Comparison of ENCODE assay signal across 16 cellular contexts in the genomic region with DNA sequence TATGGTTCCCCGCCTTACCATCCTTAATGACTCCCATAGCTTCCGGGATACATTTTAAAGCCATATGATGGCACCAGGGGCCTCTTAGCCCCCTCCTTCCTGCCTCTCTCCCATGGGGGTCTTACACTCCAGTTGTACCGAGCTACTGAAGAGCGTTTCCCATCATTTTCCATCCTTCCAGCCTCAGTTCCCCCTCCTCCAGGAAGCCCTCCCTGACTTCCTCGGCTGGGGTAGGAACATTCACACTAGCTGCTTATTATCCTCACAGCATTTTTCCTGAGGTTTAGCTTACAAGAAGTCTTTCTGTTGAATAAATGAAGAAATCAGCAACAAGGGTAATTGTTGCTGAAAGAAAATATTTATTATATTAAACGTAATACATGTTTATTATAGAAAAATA. TPM values are rescaled to one million over a fixed set of nuclear protein-coding genes. Genes with fewer than 3 reads are reported as not detected.
DNase-seq lines count a peak whose midpoint lies in the region; ATAC-seq, FAIRE-seq and TF ChIP-seq lines count a peak whose summit lies in the region.
"Had no signal": no experiment of that assay in that cellular context is flagged by ENCODE, and none has a peak within 500 bp of the region (broad histone marks: within the 10 kb centered on the region; RNA-seq: fewer than 3 reads in every experiment).

No MANE protein-coding gene starts in this region.

- peaks cover 65% of the 10 kb centered on the region for H3K4me1 Mint-ChIP-seq in neural crest cell
- H3K4me1 Mint-ChIP-seq in stimulated activated memory B cell treated with anti-CD40 and anti-IgM and Interleukin-4, amounts not matched to agents 10 μg/mL and 1 μg/mL and 100 μg/mL, for 72 hours, result peaks cover 68% of the 10 kb centered on the region
- peaks cover 8% of the 10 kb centered on the region for H3K4me1 Mint-ChIP-seq in activated CD8-positive, alpha-beta T cell treated with anti-CD3 and anti-CD28 coated beads for 36 hours (ENCODE audit: low read depth)

- H3K9ac ChIP-seq in K562 (ENCODE audit: insufficient read depth in 1 of 2, low read depth in 2 of 2, low read length in 2 of 2), result no peak overlapping the region

- WGBS in K562 (ENCODE audit: insufficient coverage, low coverage, missing lambda C conversion rate), result 20% methylated on average over 4 of the region's 6 CpGs

- H3K9me3 ChIP-seq in DOHH2 (ENCODE audit: control insufficient read depth, insufficient read depth, low read length) (no peaks in the 10 kb centered on the region), K562 (replicated peaks; ENCODE audit: control insufficient read depth, insufficient read depth, low read depth, low read length) (no peaks in the 10 kb centered on the region)
- H3K9me3 ChIP-seq: SJSA1 had no signal

- H3K9me2 ChIP-seq in DOHH2 (replicated peaks; ENCODE audit: control insufficient read depth, low read length), result no peaks in the 10 kb centered on the region

- in situ Hi-C loops in K562 (cut with MboI), result no loop called here

- no peaks in the 10 kb centered on the region for H3K9me1 ChIP-seq in K562 (ENCODE audit: control insufficient read depth, insufficient read depth, low read length)

- no peak for TF ChIP-seq RAD21 in K562 (CRISPR knock-in tag; conservative IDR thresholded peaks at IDR 0.05 in 1 of 2, IDR thresholded peaks at IDR 0.05 in 1 of 2)

- no peaks in the 10 kb centered on the region for H3K79me2 ChIP-seq in DOHH2 (ENCODE audit: control insufficient read depth, low read length)
- H3K79me2 ChIP-seq in K562 (ENCODE audit: control insufficient read depth, insufficient read depth, low read length), result no peaks in the 10 kb centered on the region

- H3K27me3 Mint-ChIP-seq in neural crest cell (ENCODE audit: low read depth), result no peaks in the 10 kb centered on the region
- peaks cover 35% of the 10 kb centered on the region for H3K27me3 Mint-ChIP-seq in stimulated activated memory B cell treated with anti-CD40 and anti-IgM and Interleukin-4, amounts not matched to agents 10 μg/mL and 1 μg/mL and 100 μg/mL, for 72 hours
- H3K27me3 Mint-ChIP-seq in activated CD8-positive, alpha-beta T cell treated with anti-CD3 and anti-CD28 coated beads for 36 hours, result no peaks in the 10 kb centered on the region

- POLR2A ChIA-PET in K562 (lab: Yijun Ruan, JAX), result no interaction called here
- POLR2A ChIA-PET in activated CD8-positive, alpha-beta T cell treated with anti-CD3 and anti-CD28 coated beads for 36 hours (lab: Charles Lee), result interaction anchor here (10.5 kb wide), 1 partner anchor 22 kb away, joined by 154 read pairs; no protein-coding TSS in a partner anchor

- no peak for ATAC-seq in K562
- ATAC-seq in stimulated activated memory B cell treated with anti-CD40 and anti-IgM and Interleukin-4, amounts not matched to agents 10 μg/mL and 1 μg/mL and 100 μg/mL, for 72 hours, result no peak
- ATAC-seq in activated CD8-positive, alpha-beta T cell treated with anti-CD3 and anti-CD28 coated beads for 36 hours, result no peak

- peaks cover 85% of the 10 kb centered on the region for H3K4me1 ChIP-seq in DOHH2 (ENCODE audit: control insufficient read depth, low read length)
- H3K4me1 ChIP-seq in K562 (replicated peaks in 1 of 2; ENCODE audit: control insufficient read depth in 2 of 2, insufficient read depth in 2 of 2, low read length in 2 of 2), result peaks cover 0 to 4% of the 10 kb centered on the region in 2 experiments; a peak in 3 of 5 replicates

- CTCF ChIA-PET in K562 (lab: Yijun Ruan, JAX; ENCODE audit: low intra/inter-chr PET ratio), result interaction anchor here (0.5 kb wide), 1 partner anchor 80 kb away, joined by 3 read pairs; no protein-coding TSS in a partner anchor
- CTCF ChIA-PET in activated CD8-positive, alpha-beta T cell treated with anti-CD3 and anti-CD28 coated beads for 36 hours (lab: Charles Lee), result interaction anchor here (9.1 kb wide), 1 partner anchor 76 kb away, joined by 125 read pairs; no protein-coding TSS in a partner anchor

- no peak overlapping the region for H3K4me3 Mint-ChIP-seq in neural crest cell
- H3K4me3 Mint-ChIP-seq in stimulated activated memory B cell treated with anti-CD40 and anti-IgM and Interleukin-4, amounts not matched to agents 10 μg/mL and 1 μg/mL and 100 μg/mL, for 72 hours, result no peak overlapping the region
- no peak overlapping the region for H3K4me3 Mint-ChIP-seq in activated CD8-positive, alpha-beta T cell treated with anti-CD3 and anti-CD28 coated beads for 36 hours
- H3K4me3 Mint-ChIP-seq: CD8-positive, alpha-beta memory T cell; GM23338 had no signal

- BruUV-seq in K562 (replicated peaks; lab: Mats Ljungman, UMichigan), result no TSS peak

- TF ChIP-seq CTCF in DOHH2 (IDR thresholded peaks at IDR 0.05; ENCODE audit: low read depth, low read length, poor library complexity, severe bottlenecking) (no peak), K562 (IDR thresholded peaks at IDR 0.05 in 2 of 3, conservative IDR thresholded peaks at IDR 0.05 in 1 of 3; ENCODE audit: insufficient read depth in 2 of 3, low read depth in 1 of 3, low read length in 3 of 3) (no peak), neural crest cell (conservative IDR thresholded peaks at IDR 0.05) (no peak)
- TF ChIP-seq CTCF in activated CD8-positive, alpha-beta T cell treated with anti-CD3 and anti-CD28 coated beads for 36 hours (IDR thresholded peaks at IDR 0.05), result no peak

- intact Hi-C loops in K562 (cut with micrococcal nuclease), result no loop called here
- intact Hi-C loops in activated CD8-positive, alpha-beta T cell treated with anti-CD3 and anti-CD28 coated beads for 36 hours (cut with micrococcal nuclease), result no loop called here

- H3K36me3 Mint-ChIP-seq in neural crest cell (ENCODE audit: low read depth), result peaks cover 6% of the 10 kb centered on the region
- H3K36me3 Mint-ChIP-seq in stimulated activated memory B cell treated with anti-CD40 and anti-IgM and Interleukin-4, amounts not matched to agents 10 μg/mL and 1 μg/mL and 100 μg/mL, for 72 hours, result peaks cover 6% of the 10 kb centered on the region
- no peaks in the 10 kb centered on the region for H3K36me3 Mint-ChIP-seq in activated CD8-positive, alpha-beta T cell treated with anti-CD3 and anti-CD28 coated beads for 36 hours (ENCODE audit: low read depth)
- H3K36me3 Mint-ChIP-seq: CD8-positive, alpha-beta memory T cell had no signal

- no peaks in the 10 kb centered on the region for H4K20me1 ChIP-seq in DOHH2 (ENCODE audit: control insufficient read depth, insufficient read depth, low read depth, low read length)
- H4K20me1 ChIP-seq in K562 (replicated peaks; ENCODE audit: control insufficient read depth, insufficient read depth, low read length), result no peaks in the 10 kb centered on the region

- peak overlapping the region; percentile 31 for H3K27ac Mint-ChIP-seq in neural crest cell (ENCODE audit: unreplicated experiment)
- peak overlapping the region; percentile 67 for H3K27ac Mint-ChIP-seq in stimulated activated memory B cell treated with anti-CD40 and anti-IgM and Interleukin-4, amounts not matched to agents 10 μg/mL and 1 μg/mL and 100 μg/mL, for 72 hours
- no peak overlapping the region for H3K27ac Mint-ChIP-seq in activated CD8-positive, alpha-beta T cell treated with anti-CD3 and anti-CD28 coated beads for 36 hours
- H3K27ac Mint-ChIP-seq: CD8-positive, alpha-beta memory T cell had no signal

- no peak overlapping the region for H2AFZ ChIP-seq in K562 (ENCODE audit: low read depth, low read length)
- H2AFZ ChIP-seq: GM23338 had no signal

- no peak for DNase-seq in K562 (ENCODE audit: extremely low read depth in 1 of 4, low spot score in 3 of 4)
- DNase-seq in neural crest cell (ENCODE audit: low read depth, low spot score), result no peak
- DNase-seq in activated CD8-positive, alpha-beta T cell treated with anti-CD3 and anti-CD28 coated beads for 36 hours, result no peak
- DNase-seq in LoVo (ENCODE audit: low spot score), result no peak
- DNase-seq in MV-4-11 (lab: John Stamatoyannopoulos, UW), result no peak
- DNase-seq: ACHN; CD8-positive, alpha-beta memory T cell; DND-41; GF-D8; Kasumi-1; RPMI8226 had no signal

- no peaks in the 10 kb centered on the region for H3K36me3 ChIP-seq in DOHH2 (ENCODE audit: control insufficient read depth, low read length)
- H3K36me3 ChIP-seq in K562 (ENCODE audit: control insufficient read depth, insufficient read depth, low read length), result no peaks in the 10 kb centered on the region

- H3K27ac ChIP-seq in DOHH2 (ENCODE audit: low read depth, low read length) (peak overlapping the region; percentile 87), K562 (ENCODE audit: extremely low read depth, low read depth, low read length) (no peak overlapping the region)

- no peaks in the 10 kb centered on the region for H3K9me3 Mint-ChIP-seq in neural crest cell
- no peaks in the 10 kb centered on the region for H3K9me3 Mint-ChIP-seq in stimulated activated memory B cell treated with anti-CD40 and anti-IgM and Interleukin-4, amounts not matched to agents 10 μg/mL and 1 μg/mL and 100 μg/mL, for 72 hours
- no peaks in the 10 kb centered on the region for H3K9me3 Mint-ChIP-seq in activated CD8-positive, alpha-beta T cell treated with anti-CD3 and anti-CD28 coated beads for 36 hours
- H3K9me3 Mint-ChIP-seq: CD8-positive, alpha-beta memory T cell; GM23338 had no signal

- H3K4me2 ChIP-seq in DOHH2 (ENCODE audit: low read length) (peak overlapping the region; percentile 93), K562 (ENCODE audit: insufficient read depth, low read length) (no peak overlapping the region)
- H3K4me2 ChIP-seq: GM23338 had no signal

- no peak for TF ChIP-seq EP300 in K562 (IDR thresholded peaks at IDR 0.05; ENCODE audit: low read length)

- H3K27me3 ChIP-seq in DOHH2 (ENCODE audit: control insufficient read depth, low read length), result no peaks in the 10 kb centered on the region
- H3K27me3 ChIP-seq in K562 (ENCODE audit: control insufficient read depth in 2 of 2, insufficient read depth in 2 of 2, low read length in 2 of 2), result peaks cover 25 to 55% of the 10 kb centered on the region in 2 experiments; a peak in 4 of 5 replicates
- H3K27me3 ChIP-seq: SJSA1 had no signal

- peaks cover 31% of the 10 kb centered on the region for H3F3A ChIP-seq in DOHH2 (ENCODE audit: control insufficient read depth, insufficient read depth)

- no peak for FAIRE-seq in K562 (lab: Jason Lieb, UNC)
- FAIRE-seq: GM19239 had no signal

- no peak overlapping the region for H3K4me3 ChIP-seq in DOHH2 (ENCODE audit: low read length)
- H3K4me3 ChIP-seq in K562, result no peak overlapping the region
- H3K4me3 ChIP-seq: GM23338, SJSA1 had no signal

- no peak for TF ChIP-seq POLR2A in K562 (conservative IDR thresholded peaks at IDR 0.05)

RNA-seq across cellular contexts. Expression of gene LRRFIP1, which starts 41.1 kb away (rescaled TPM):
- total RNA-seq in K562 (2011; cell fraction: chromatin; rRNA removed; ENCODE audit: low replicate concordance), result 39.0 and 77.6 TPM in 2 replicates
- 15.0 and 23.0 TPM in 2 replicates for total RNA-seq in K562 (2011; cell fraction: nucleolus; rRNA removed)
- total RNA-seq in K562 (2011; cell fraction: nucleoplasm; rRNA removed), result 45.0 and 78.0 TPM in 2 replicates
- total RNA-seq in K562 (2014; rRNA removed) (31.6 and 32.2 TPM in 2 replicates), K562 (2014; rRNA removed; fragmentation: Illumina TruSeq; extraction: Trizol) (33.1 and 38.9 TPM in 2 replicates), K562 (2015; rRNA removed; fragmentation: Illumina TruSeq; extraction: Trizol) (25.5 and 28.1 TPM in 2 replicates), K562 (2021) (31.3 and 31.4 TPM in 2 replicates), neural crest cell (37.1 and 38.5 TPM in 2 replicates)
- polyA plus RNA-seq in K562 (2011; rRNA removed) (18.3 and 26.8 TPM in 2 replicates), K562 (2014; fragmentation: Illumina TruSeq; extraction: Trizol) (41.9 and 45.2 TPM in 2 replicates), K562 (2014; fragmentation: Nextera tagmentation; extraction: Ambion mirVana) (10 to 100 TPM; 13.1 to 13.8 TPM), K562 (2014; rRNA removed) (35.6 and 39.5 TPM in 2 replicates)
- 8.0 and 11.2 TPM in 2 replicates for polyA plus RNA-seq in K562 (2011; cell fraction: cytosol; rRNA removed)
- 15.4 and 17.6 TPM in 2 replicates for polyA plus RNA-seq in K562 (2011; cell fraction: nucleus; rRNA removed)
- 21.8 and 26.9 TPM in 2 replicates for polyA plus RNA-seq in K562 (2012)
- polyA minus RNA-seq in K562 (2011; rRNA and poly(A)+ RNA removed), result 46.2 and 50.8 TPM in 2 replicates
- 14.3 and 18.8 TPM in 2 replicates for polyA minus RNA-seq in K562 (2011; cell fraction: cytosol; rRNA and poly(A)+ RNA removed)
- 12.4 and 19.2 TPM in 2 replicates for polyA minus RNA-seq in K562 (2011; cell fraction: nucleus; rRNA and poly(A)+ RNA removed)
- 100 to 1,000 TPM; 264 to 281 TPM for total RNA-seq in activated CD8-positive, alpha-beta T cell treated with anti-CD3 and anti-CD28 coated beads for 36 hours
